In genomic region chr2:42457011-42457410, GRCh38 we compare ENCODE assay signal across 1 cellular context.
TF ChIP-seq lines count a peak whose summit lies in the region.

No MANE protein-coding gene starts in this region.

TF ChIP-seq in SK-N-SH, 30 proteins besides CTCF, POLR2A, EP300 and RAD21 (continued from another document):
- TF ChIP-seq ZBTB33 (IDR thresholded peaks at IDR 0.05; ENCODE audit: borderline replicate concordance, low read depth) (no peak), FOSL2 (IDR thresholded peaks at IDR 0.05; ENCODE audit: borderline replicate concordance, low read depth) (no peak), POLR2AphosphoS5 (IDR thresholded peaks at IDR 0.05; ENCODE audit: low read depth, low read length) (no peak), FOXJ3 (CRISPR knock-in tag; IDR thresholded peaks at IDR 0.05) (no peak), GABPA (IDR thresholded peaks at IDR 0.05; ENCODE audit: low read depth) (no peak), REST (IDR thresholded peaks at IDR 0.05; ENCODE audit: low read depth, low read length) (no peak)
